ENCODE assay signal across 25 cellular contexts in genomic region chr4:169440446-169440845, GRCh38.
A peak's percentile ranks its signal among the peaks of the same experiment; 100 is the strongest.
DNase-seq lines count a peak whose midpoint lies in the region; ATAC-seq and TF ChIP-seq lines count a peak whose summit lies in the region.
"Had no signal": no experiment of that assay in that cellular context is flagged by ENCODE, and none has a peak within 500 bp of the region (broad histone marks: within the 10 kb centered on the region; RNA-seq: fewer than 3 reads in every experiment).

No MANE protein-coding gene starts in this region.

- ATAC-seq in GM19035 (IDR thresholded peaks at IDR 0.05; ENCODE audit: unreplicated experiment) (no peak), GM18873 (IDR thresholded peaks at IDR 0.05; ENCODE audit: low FRiP score, unreplicated experiment) (no peak)
- ATAC-seq: gastrocnemius medialis; HepG2; left colon; natural killer cell treated with Interleukin-12 subunit alpha and Interleukin-12 subunit beta and Interleukin-15 and Interleukin-18, amount 100 ng/mL, for 72 hours; T-cell had no signal

- no peaks in the 10 kb centered on the region for H3K36me3 ChIP-seq in hepatocyte (replicated peaks; ENCODE audit: insufficient read depth, low read depth)
- H3K36me3 ChIP-seq: cardiac muscle cell, gastrocnemius medialis had no signal

- no peak overlapping the region for H3K4me3 Mint-ChIP-seq in nephron
- H3K4me3 Mint-ChIP-seq: mesothelial cell of epicardium; natural killer cell treated with Interleukin-12 subunit alpha and Interleukin-12 subunit beta and Interleukin-15 and Interleukin-18, amount 100 ng/mL, for 72 hours; T-cell had no signal

- no peaks in the 10 kb centered on the region for H4K20me1 ChIP-seq in hepatocyte (ENCODE audit: insufficient read depth, poor library complexity, severe bottlenecking)
- H4K20me1 ChIP-seq: BLaER1 treated with 17β-estradiol and CSF1 and Interleukin-3, amounts not matched to agents 10 nM and 100 nM had no signal

- peaks cover 35% of the 10 kb centered on the region for H3K4me1 Mint-ChIP-seq in nephron

- peaks cover 27% of the 10 kb centered on the region for H3K9me3 Mint-ChIP-seq in nephron

- no peaks in the 10 kb centered on the region for H3K27me3 Mint-ChIP-seq in nephron (ENCODE audit: low read depth)
- H3K27me3 Mint-ChIP-seq: natural killer cell treated with Interleukin-12 subunit alpha and Interleukin-12 subunit beta and Interleukin-15 and Interleukin-18, amount 100 ng/mL, for 72 hours; progenitor cell of endocrine pancreas; T-cell had no signal

- H2AFZ ChIP-seq in hepatocyte: no peak overlapping the region

- peak overlapping the region; percentile 48 to 93 (median 62) for H3K27ac Mint-ChIP-seq in nephron
- H3K27ac Mint-ChIP-seq: mesothelial cell of epicardium; natural killer cell treated with Interleukin-12 subunit alpha and Interleukin-12 subunit beta and Interleukin-15 and Interleukin-18, amount 100 ng/mL, for 72 hours; progenitor cell of endocrine pancreas; T-cell had no signal

- DNase-seq in Ammon's horn (ENCODE audit: low spot score) (peak; percentile 45), MV-4-11 (lab: John Stamatoyannopoulos, UW) (peak; percentile 72), cerebellum (ENCODE audit: low spot score) (peak; percentile 36), hepatocyte (ENCODE audit: low spot score) (no peak), NCI-H2196 (lab: John Stamatoyannopoulos, UW; ENCODE audit: unreplicated experiment) (no peak)
- DNase-seq: activated CD4-positive, alpha-beta T cell treated with anti-CD3 and anti-CD28 coated beads for 48 hours; erythroblast; gastrocnemius medialis; GDM1; left colon; NCI-H1436 treated with DMSO at 0.1 percent for 48 hours; NCI-H2171 treated with DMSO at 0.1 percent for 48 hours; NCI-H774; SIG-M5; stimulated activated CD8-positive, alpha-beta memory T cell treated with anti-CD3 and anti-CD28 coated beads, Interleukin-4, amount 100 ng/mL, for 48 hours; T-cell had no signal

- H3K36me3 Mint-ChIP-seq in nephron (ENCODE audit: low read depth): peaks cover 36% of the 10 kb centered on the region

- H3K4me1 ChIP-seq in hepatocyte (ENCODE audit: insufficient read depth): peaks cover 14% of the 10 kb centered on the region
- H3K4me1 ChIP-seq: gastrocnemius medialis had no signal

- H3K27me3 ChIP-seq in hepatocyte: no peaks in the 10 kb centered on the region
- H3K27me3 ChIP-seq: BLaER1 treated with 17β-estradiol and CSF1 and Interleukin-3, amounts not matched to agents 10 nM and 100 nM; cardiac muscle cell; gastrocnemius medialis had no signal

- peaks cover 15% of the 10 kb centered on the region for H3K9me3 ChIP-seq in hepatocyte (ENCODE audit: low read depth)
- H3K9me3 ChIP-seq: gastrocnemius medialis had no signal

- WGBS in hepatocyte (ENCODE audit: low lambda C conversion rate, missing lambda C conversion rate): 98% methylated on average over 3 of the region's 3 CpGs

- no peak overlapping the region for H3K4me3 ChIP-seq in hepatocyte
- H3K4me3 ChIP-seq: BLaER1 treated with 17β-estradiol and CSF1 and Interleukin-3, amounts not matched to agents 10 nM and 100 nM; cardiac muscle cell; gastrocnemius medialis had no signal

- H3K9me2 ChIP-seq in hepatocyte (replicated peaks; ENCODE audit: insufficient read depth): no peaks in the 10 kb centered on the region

- no peak overlapping the region for H3K4me2 ChIP-seq in hepatocyte

- H3K27ac ChIP-seq in hepatocyte: no peak overlapping the region
- H3K27ac ChIP-seq: BLaER1 treated with 17β-estradiol and CSF1 and Interleukin-3, amounts not matched to agents 10 nM and 100 nM; cardiac muscle cell; gastrocnemius medialis had no signal

- TF ChIP-seq CTCF in nephron (IDR thresholded peaks at IDR 0.05; ENCODE audit: unreplicated experiment in 3 of 3): no peak
- TF ChIP-seq CTCF in hepatocyte (IDR thresholded peaks at IDR 0.05; ENCODE audit: poor library complexity): no peak

- H3K79me2 ChIP-seq in hepatocyte: peaks cover 2% of the 10 kb centered on the region

Comparison
In these comparisons a context has a peak if more than half of its experiments do, and no peak if none do; other contexts are left out.
1. DNase-seq: peak in Ammon's horn (single experiment), MV-4-11 (single experiment) and cerebellum (single experiment); none in hepatocyte (single experiment) and NCI-H2196 (single experiment).